17 cellular contexts compared by ENCODE assay signal in genomic region chr18:69755856-69756496, GRCh38.
"Had no signal": no experiment of that assay in that cellular context is flagged by ENCODE, and none has a peak within 500 bp of the region (broad histone marks: within the 10 kb centered on the region; RNA-seq: fewer than 3 reads in every experiment).

No MANE protein-coding gene starts in this region.

- H3K9me3 ChIP-seq: body of pancreas, mucosa of descending colon, neutrophil, stomach, testis, upper lobe of left lung had no signal

- H3K4me3 Mint-ChIP-seq: natural killer cell had no signal

- DNase-seq: activated CD8-positive, alpha-beta memory T cell treated with anti-CD3 and anti-CD28 coated beads for 24 hours; activated gamma-delta T cell; amygdala; body of pancreas; cortex of kidney; effector CD8-positive, alpha-beta T cell; foreskin keratinocyte; left ventricle myocardium inferior; mucosa of descending colon; natural killer cell; SIG-M5; stimulated activated CD4-positive, alpha-beta T cell treated with anti-CD3 and anti-CD28 coated beads, Interleukin-2, amount 100 ng/mL, for 24 hours; stomach; testis; upper lobe of left lung had no signal

- H3K27ac Mint-ChIP-seq: natural killer cell had no signal

- H3K27ac ChIP-seq: body of pancreas, foreskin keratinocyte, left ventricle myocardium inferior, neutrophil, parathyroid adenoma, stomach, testis, upper lobe of left lung had no signal

- H3K27me3 ChIP-seq: body of pancreas, foreskin keratinocyte, neutrophil, stomach, testis, upper lobe of left lung had no signal

- ATAC-seq: body of pancreas, foreskin keratinocyte, mucosa of descending colon, natural killer cell had no signal

- H3K9me3 Mint-ChIP-seq: natural killer cell had no signal
